2 cellular contexts compared by ENCODE assay signal in genomic region chr10:86944471-86944870, GRCh38.
TF ChIP-seq lines count a peak whose summit lies in the region.

No MANE protein-coding gene starts in this region.

TF ChIP-seq in IMR-90, 13 proteins besides CTCF, POLR2A, EP300 and RAD21:
- TF ChIP-seq MXI1 (IDR thresholded peaks at IDR 0.05; ENCODE audit: borderline replicate concordance, low read depth, low read length) (no peak), MAFK (IDR thresholded peaks at IDR 0.05; ENCODE audit: low read depth, low read length) (no peak), CEBPB (IDR thresholded peaks at IDR 0.05; ENCODE audit: low read depth, low read length) (no peak)

TF ChIP-seq in H1, 55 proteins besides CTCF, POLR2A, EP300 and RAD21:
- TF ChIP-seq CEBPB (IDR thresholded peaks at IDR 0.05; ENCODE audit: low read depth, low read length), result no peak
- TF ChIP-seq EZH2 (IDR thresholded peaks at IDR 0.05; ENCODE audit: low read depth, low read length, severe bottlenecking), result no peak
- no peak for TF ChIP-seq SIRT6 (IDR thresholded peaks at IDR 0.05; ENCODE audit: low read length)
- TF ChIP-seq MAFK (IDR thresholded peaks at IDR 0.05; ENCODE audit: low read depth, low read length), result no peak
